ENCODE assay signal across 9 cellular contexts in the genomic region with DNA sequence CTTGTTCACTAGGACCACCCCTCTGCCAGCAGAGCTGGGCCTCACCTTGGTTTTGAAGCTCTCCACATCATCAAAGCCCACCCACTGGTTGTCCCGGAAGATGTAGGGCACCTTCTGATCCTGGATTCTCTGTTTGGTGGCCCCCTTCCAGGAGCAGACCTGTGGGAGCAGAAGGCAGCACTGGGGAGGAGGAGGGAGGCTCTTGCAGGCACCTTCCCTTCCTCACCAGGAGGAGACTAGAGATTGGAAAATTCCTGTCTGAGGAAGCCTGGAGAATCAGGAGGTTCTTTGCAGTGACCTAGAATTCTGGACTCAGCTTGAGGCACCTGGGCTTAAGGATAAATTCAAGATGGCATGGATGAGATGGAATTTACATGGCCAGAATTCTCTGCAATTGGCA. TPM values are rescaled to one million over a fixed set of nuclear protein-coding genes. Genes with fewer than 3 reads are reported as not detected.
"Had no signal": no experiment of that assay in that cellular context is flagged by ENCODE, and none has a peak within 500 bp of the region (broad histone marks: within the 10 kb centered on the region; RNA-seq: fewer than 3 reads in every experiment).

No MANE protein-coding gene starts in this region.

- H3K9me3 ChIP-seq: HAP-1 had no signal

- H3K27ac Mint-ChIP-seq: GM23338, HFFc6 had no signal

- H3K4me1 ChIP-seq: HAP-1 had no signal

- ATAC-seq: GM23338, HCT116, K562 had no signal

- H3K4me2 ChIP-seq: GM23338 had no signal

- H3K36me3 ChIP-seq: HAP-1 had no signal

- H3K4me3 Mint-ChIP-seq: GM23338, HFFc6 had no signal

- H3K4me3 ChIP-seq: GM23338, HAP-1, K562 had no signal

- H3K9me3 Mint-ChIP-seq: GM23338, HFFc6 had no signal

- H2AFZ ChIP-seq: GM23338 had no signal

- DNase-seq: HFFc6, IMR-90, KG1 had no signal

RNA-seq across cellular contexts. Expression of gene CHIT1, which starts 10.3 kb away (rescaled TPM):
- total RNA-seq: H1, HFFc6, HT-29, IMR-90, K562 had no signal
- polyA plus RNA-seq: H1, IMR-90, K562 had no signal

RNA-seq across cellular contexts. Expression of gene CHI3L1, which starts 32.7 kb away (rescaled TPM):
- total RNA-seq: H1, HFFc6, HT-29, IMR-90, K562 had no signal
- polyA plus RNA-seq: GM23338, K562 had no signal

RNA-seq across cellular contexts. Expression of gene MYBPH, which starts 43.5 kb away (rescaled TPM):
- total RNA-seq: GM23338, H1, HFFc6, HT-29, IMR-90, K562 had no signal
- polyA plus RNA-seq: GM23338, H1, IMR-90 had no signal
